In the genomic region with DNA sequence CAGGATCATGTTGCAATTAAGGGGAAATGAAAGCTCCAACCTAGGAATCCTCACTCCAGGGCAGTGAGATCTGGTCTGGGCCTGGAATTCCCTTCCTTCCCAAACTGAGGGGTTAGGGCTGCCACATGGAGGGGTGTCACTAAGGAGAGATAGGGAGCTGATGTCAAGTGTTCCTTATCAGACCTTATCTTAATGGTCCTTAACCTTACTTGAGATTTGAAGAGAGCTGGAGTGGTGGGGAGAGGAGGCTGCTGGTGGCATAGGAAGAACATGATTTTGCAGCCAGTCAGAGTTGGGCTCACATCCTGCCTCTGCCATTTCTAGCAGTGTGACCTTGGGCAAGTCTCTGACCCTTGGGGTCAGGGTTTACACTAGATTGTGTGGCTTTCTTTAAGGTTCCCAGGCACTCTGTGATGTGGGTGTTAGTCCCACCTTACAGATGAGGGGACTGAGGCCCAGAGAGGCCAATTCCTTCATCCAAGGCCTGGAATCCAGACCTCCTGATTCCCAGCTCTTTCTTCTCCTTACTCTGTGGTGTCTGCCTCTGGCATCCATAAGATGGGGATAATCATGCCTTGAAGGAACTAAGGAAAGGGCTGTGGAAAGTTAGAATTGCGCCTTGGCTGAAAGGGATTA, we compare ENCODE assay signal across 1 cellular context.
TF ChIP-seq lines count a peak whose summit lies in the region.

No MANE protein-coding gene starts in this region.

TF ChIP-seq in WTC11, 78 proteins besides CTCF, POLR2A, EP300 and RAD21 (continued from another document):
- TF ChIP-seq, protein P1, sequence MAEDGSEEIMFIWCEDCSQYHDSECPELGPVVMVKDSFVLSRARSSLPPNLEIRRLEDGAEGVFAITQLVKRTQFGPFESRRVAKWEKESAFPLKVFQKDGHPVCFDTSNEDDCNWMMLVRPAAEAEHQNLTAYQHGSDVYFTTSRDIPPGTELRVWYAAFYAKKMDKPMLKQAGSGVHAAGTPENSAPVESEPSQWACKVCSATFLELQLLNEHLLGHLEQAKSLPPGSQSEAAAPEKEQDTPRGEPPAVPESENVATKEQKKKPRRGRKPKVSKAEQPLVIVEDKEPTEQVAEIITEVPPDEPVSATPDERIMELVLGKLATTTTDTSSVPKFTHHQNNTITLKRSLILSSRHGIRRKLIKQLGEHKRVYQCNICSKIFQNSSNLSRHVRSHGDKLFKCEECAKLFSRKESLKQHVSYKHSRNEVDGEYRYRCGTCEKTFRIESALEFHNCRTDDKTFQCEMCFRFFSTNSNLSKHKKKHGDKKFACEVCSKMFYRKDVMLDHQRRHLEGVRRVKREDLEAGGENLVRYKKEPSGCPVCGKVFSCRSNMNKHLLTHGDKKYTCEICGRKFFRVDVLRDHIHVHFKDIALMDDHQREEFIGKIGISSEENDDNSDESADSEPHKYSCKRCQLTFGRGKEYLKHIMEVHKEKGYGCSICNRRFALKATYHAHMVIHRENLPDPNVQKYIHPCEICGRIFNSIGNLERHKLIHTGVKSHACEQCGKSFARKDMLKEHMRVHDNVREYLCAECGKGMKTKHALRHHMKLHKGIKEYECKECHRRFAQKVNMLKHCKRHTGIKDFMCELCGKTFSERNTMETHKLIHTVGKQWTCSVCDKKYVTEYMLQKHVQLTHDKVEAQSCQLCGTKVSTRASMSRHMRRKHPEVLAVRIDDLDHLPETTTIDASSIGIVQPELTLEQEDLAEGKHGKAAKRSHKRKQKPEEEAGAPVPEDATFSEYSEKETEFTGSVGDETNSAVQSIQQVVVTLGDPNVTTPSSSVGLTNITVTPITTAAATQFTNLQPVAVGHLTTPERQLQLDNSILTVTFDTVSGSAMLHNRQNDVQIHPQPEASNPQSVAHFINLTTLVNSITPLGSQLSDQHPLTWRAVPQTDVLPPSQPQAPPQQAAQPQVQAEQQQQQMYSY (CRISPR knock-in tag; IDR thresholded peaks at IDR 0.05) = 0 out of 2 replicates have a peak, but pooled peaks have one; percentile 19
- TF ChIP-seq HMGXB4 (CRISPR knock-in tag; IDR thresholded peaks at IDR 0.05) (no peak), SMAD4 (CRISPR knock-in tag; IDR thresholded peaks at IDR 0.05) (no peak), ZNF138 (CRISPR knock-in tag; conservative IDR thresholded peaks at IDR 0.05) (no peak)
